In the genomic region with DNA sequence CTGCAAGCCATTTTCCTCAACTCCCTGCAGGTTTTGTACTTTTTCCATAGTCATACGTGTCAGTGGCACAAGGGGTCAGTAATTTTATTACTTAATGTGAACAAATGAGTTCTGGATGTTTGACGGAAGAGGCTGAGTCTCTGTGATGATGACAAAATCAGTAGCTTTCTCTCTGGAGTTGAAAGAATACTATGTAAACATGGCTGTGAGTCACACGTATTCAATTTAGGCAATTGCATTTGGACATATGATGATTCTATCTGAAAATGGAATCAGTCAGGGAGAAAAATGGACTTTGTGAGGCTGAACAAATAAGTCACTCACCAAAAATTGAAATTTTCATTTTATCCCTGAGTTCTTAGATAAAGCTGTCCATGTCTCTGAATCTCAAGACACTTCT, we compare ENCODE assay signal across 33 cellular contexts.
A peak's percentile ranks its signal among the peaks of the same experiment; 100 is the strongest.
DNase-seq lines count a peak whose midpoint lies in the region; TF ChIP-seq lines count a peak whose summit lies in the region.
"Had no signal": no experiment of that assay in that cellular context is flagged by ENCODE, and none has a peak within 500 bp of the region (broad histone marks: within the 10 kb centered on the region; RNA-seq: fewer than 3 reads in every experiment).

No MANE protein-coding gene starts in this region.

- CTCF ChIA-PET in MCF 10A (lab: Yijun Ruan, JAX), result no interaction called here

- no TSS peak for BruUV-seq in MCF 10A (replicated peaks; lab: Mats Ljungman, UMichigan)

- H3K4me3 Mint-ChIP-seq in MCF 10A (ENCODE audit: unreplicated experiment), result no peak overlapping the region
- H3K4me3 Mint-ChIP-seq: activated CD4-positive, alpha-beta T cell treated with anti-CD3 and anti-CD28 coated beads, Interleukin-2, amount 10 ng/mL, durations not matched to agents 7 days and 5 days; activated naive CD4-positive, alpha-beta T cell treated with anti-CD3 and anti-CD28 coated beads, Interleukin-2, amount 50 U/mL, for 24 hours; B cell; CD4-positive, alpha-beta memory T cell; effector memory CD8-positive, alpha-beta T cell; mesothelial cell of epicardium; stimulated activated naive CD8-positive, alpha-beta T cell treated with anti-CD3 and anti-CD28 coated beads, Interleukin-15, amount 100 ng/mL, for 72 hours had no signal

- DNase-seq in MCF 10A (ENCODE audit: unreplicated experiment) (peak; percentile 14), breast epithelium (ENCODE audit: low spot score in 2 of 2) (no peak), astrocyte of the hippocampus (ENCODE audit: low read depth, low spot score) (peak; percentile 28), iris pigment epithelial cell (ENCODE audit: low read depth) (peak; percentile 34), dermis blood vessel endothelial cell (no peak), HuH-7 (ENCODE audit: low spot score) (no peak)
- no peak for DNase-seq in activated CD4-positive, CD25-positive, alpha-beta regulatory T cell treated with anti-CD3 and anti-CD28 coated beads, Interleukin-2, amount 50 U/mL, for 72 hours
- DNase-seq: ACHN; activated CD4-positive, alpha-beta T cell treated with anti-CD3 and anti-CD28 coated beads, Interleukin-2, amount 10 ng/mL, durations not matched to agents 7 days and 5 days; caudate nucleus; CD4-positive, alpha-beta memory T cell; cortex of kidney; effector memory CD8-positive, alpha-beta T cell; erythroblast; HCEC 1CT; head of caudate nucleus; KBM-7; kidney glomerular epithelial cell; NCI-H226; NCI-H526 treated with DMSO at 0.1 percent for 48 hours; Peyer's patch; SJCRH30; stimulated activated CD4-positive, alpha-beta T cell treated with anti-CD3 and anti-CD28 coated beads, Interleukin-12 subunit alpha, Interleukin-12 subunit beta, amount 100 ng/mL, for 4 hours; stimulated activated CD4-positive, alpha-beta T cell treated with anti-CD3 and anti-CD28 coated beads, Interleukin-2, amount 100 ng/mL, for 48 hours; stimulated activated naive CD8-positive, alpha-beta T cell treated with anti-CD3 and anti-CD28 coated beads, Interleukin-15, amount 100 ng/mL, for 72 hours; T1000; WERI-Rb-1 had no signal

- no peak for TF ChIP-seq POLR2A in breast epithelium (IDR thresholded peaks at IDR 0.05)

- POLR2A ChIA-PET in MCF 10A (lab: Yijun Ruan, JAX), result no interaction called here

- no peak overlapping the region for H3K4me3 ChIP-seq in breast epithelium
- H3K4me3 ChIP-seq: Peyer's patch, SJCRH30, thoracic aorta had no signal

- peaks cover 7% of the 10 kb centered on the region for H3K27me3 Mint-ChIP-seq in MCF 10A (ENCODE audit: insufficient read depth, unreplicated experiment)
- H3K27me3 Mint-ChIP-seq: activated CD4-positive, alpha-beta T cell treated with anti-CD3 and anti-CD28 coated beads, Interleukin-2, amount 10 ng/mL, durations not matched to agents 7 days and 5 days; activated naive CD4-positive, alpha-beta T cell treated with anti-CD3 and anti-CD28 coated beads, Interleukin-2, amount 50 U/mL, for 24 hours; CD4-positive, alpha-beta memory T cell; effector memory CD8-positive, alpha-beta T cell; progenitor cell of endocrine pancreas; stimulated activated naive CD8-positive, alpha-beta T cell treated with anti-CD3 and anti-CD28 coated beads, Interleukin-15, amount 100 ng/mL, for 72 hours had no signal

- no peaks in the 10 kb centered on the region for H3K27me3 ChIP-seq in breast epithelium
- H3K27me3 ChIP-seq: neutrophil, Peyer's patch, SJCRH30 had no signal

- no peaks in the 10 kb centered on the region for H3K4me1 Mint-ChIP-seq in MCF 10A (ENCODE audit: insufficient read depth, unreplicated experiment)
- H3K4me1 Mint-ChIP-seq: activated CD4-positive, alpha-beta T cell treated with anti-CD3 and anti-CD28 coated beads, Interleukin-2, amount 10 ng/mL, durations not matched to agents 7 days and 5 days; activated naive CD4-positive, alpha-beta T cell treated with anti-CD3 and anti-CD28 coated beads, Interleukin-2, amount 50 U/mL, for 24 hours; B cell; CD4-positive, alpha-beta memory T cell; mesothelial cell of epicardium; stimulated activated naive CD8-positive, alpha-beta T cell treated with anti-CD3 and anti-CD28 coated beads, Interleukin-15, amount 100 ng/mL, for 72 hours had no signal

- H3K9me3 Mint-ChIP-seq in MCF 10A (ENCODE audit: unreplicated experiment), result no peaks in the 10 kb centered on the region
- H3K9me3 Mint-ChIP-seq: activated naive CD4-positive, alpha-beta T cell treated with anti-CD3 and anti-CD28 coated beads, Interleukin-2, amount 50 U/mL, for 24 hours had no signal

- H3K36me3 Mint-ChIP-seq in MCF 10A (ENCODE audit: insufficient read depth, unreplicated experiment), result no peaks in the 10 kb centered on the region
- H3K36me3 Mint-ChIP-seq: activated naive CD4-positive, alpha-beta T cell treated with anti-CD3 and anti-CD28 coated beads, Interleukin-2, amount 50 U/mL, for 24 hours; CD4-positive, alpha-beta memory T cell; mesothelial cell of epicardium had no signal

- no peak overlapping the region for H3K27ac Mint-ChIP-seq in MCF 10A (ENCODE audit: low read depth, unreplicated experiment)
- H3K27ac Mint-ChIP-seq: activated CD4-positive, alpha-beta T cell treated with anti-CD3 and anti-CD28 coated beads, Interleukin-2, amount 10 ng/mL, durations not matched to agents 7 days and 5 days; activated naive CD4-positive, alpha-beta T cell treated with anti-CD3 and anti-CD28 coated beads, Interleukin-2, amount 50 U/mL, for 24 hours; B cell; CD4-positive, alpha-beta memory T cell; effector memory CD8-positive, alpha-beta T cell; mesothelial cell of epicardium; progenitor cell of endocrine pancreas; stimulated activated naive CD8-positive, alpha-beta T cell treated with anti-CD3 and anti-CD28 coated beads, Interleukin-15, amount 100 ng/mL, for 72 hours had no signal

- no peaks in the 10 kb centered on the region for H3K4me1 ChIP-seq in breast epithelium
- H3K4me1 ChIP-seq: Peyer's patch had no signal

- TF ChIP-seq CTCF in MCF 10A (IDR thresholded peaks at IDR 0.05; ENCODE audit: unreplicated experiment), result no peak
- no peak for TF ChIP-seq CTCF in breast epithelium (IDR thresholded peaks at IDR 0.05)

- intact Hi-C loops in MCF 10A (cut with micrococcal nuclease) (no loop called here), breast epithelium (cut with DNase I; ENCODE audit: low total_unique reads) (no loop called here)

- H3K9me3 ChIP-seq in breast epithelium, result peaks cover 0 to 6% of the 10 kb centered on the region in 2 donors
- H3K9me3 ChIP-seq: neutrophil, Peyer's patch, SJCRH30, thoracic aorta had no signal

- H3K27ac ChIP-seq in breast epithelium, result no peak overlapping the region
- H3K27ac ChIP-seq: neutrophil, Peyer's patch, SJCRH30, thoracic aorta, WERI-Rb-1 had no signal

- no peaks in the 10 kb centered on the region for H3K36me3 ChIP-seq in breast epithelium
- H3K36me3 ChIP-seq: neutrophil, Peyer's patch, SJCRH30, thoracic aorta, WERI-Rb-1 had no signal

Comparison
In these comparisons a context has a peak if more than half of its experiments do, and no peak if none do; other contexts are left out.
1. DNase-seq: peak in MCF 10A (single experiment), astrocyte of the hippocampus (single experiment) and iris pigment epithelial cell (single experiment); none in breast epithelium (0 of 2), activated CD4-positive, CD25-positive, alpha-beta regulatory T cell treated with anti-CD3 and anti-CD28 coated beads, Interleukin-2, amount 50 U/mL, for 72 hours (single experiment), dermis blood vessel endothelial cell (single experiment) and HuH-7 (single experiment).